ENCODE assay signal across 9 cellular contexts in the genomic region with DNA sequence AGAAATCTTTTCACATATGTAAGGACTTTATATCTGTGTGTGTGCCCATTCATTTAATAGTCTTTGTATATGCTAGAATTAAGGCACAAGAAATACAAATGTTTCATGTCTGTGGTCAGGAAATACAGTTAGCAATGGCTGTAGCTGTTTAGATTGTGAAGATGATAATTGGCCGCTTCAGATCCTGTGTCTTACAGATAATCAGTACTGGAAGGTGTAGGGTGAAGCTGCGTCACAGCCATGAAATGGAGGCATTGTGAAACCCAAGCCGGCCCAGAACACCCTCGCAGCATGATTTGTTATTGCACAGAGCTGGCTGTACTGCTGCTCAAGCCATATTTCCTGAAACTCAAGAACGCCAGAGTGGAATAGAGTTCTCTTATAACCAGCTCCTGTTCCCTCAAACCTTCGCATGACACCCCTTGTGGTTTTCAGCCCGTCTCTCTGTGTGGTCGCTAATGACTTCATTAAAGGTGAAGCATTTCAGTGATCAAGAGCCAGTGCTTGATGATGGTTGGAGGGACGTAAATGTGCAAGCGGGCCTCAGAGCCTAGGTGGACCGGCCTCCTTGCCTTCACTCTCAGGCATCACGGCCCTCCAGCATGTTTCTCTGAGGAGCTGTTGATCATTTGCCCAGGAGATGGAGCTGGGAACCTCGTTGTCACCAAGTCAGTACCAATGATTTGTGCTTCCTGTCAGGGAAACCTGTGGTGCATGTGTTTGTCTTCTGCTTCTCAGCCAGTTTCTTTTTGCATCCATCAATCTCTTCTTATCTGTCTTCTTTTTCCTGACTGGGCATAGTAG.
DNase-seq lines count a peak whose midpoint lies in the region; ATAC-seq, FAIRE-seq and TF ChIP-seq lines count a peak whose summit lies in the region.
"Had no signal": no experiment of that assay in that cellular context is flagged by ENCODE, and none has a peak within 500 bp of the region (broad histone marks: within the 10 kb centered on the region; RNA-seq: fewer than 3 reads in every experiment).

No MANE protein-coding gene starts in this region.

- TF ChIP-seq CTCF in endothelial cell (IDR thresholded peaks at IDR 0.05; ENCODE audit: unreplicated experiment): no peak
- TF ChIP-seq CTCF in H9 (conservative IDR thresholded peaks at IDR 0.05): no peak; the same call in 2 of the 3 replicates

- no peak overlapping the region for H3K4me2 ChIP-seq in H9 (ENCODE audit: insufficient read depth, insufficient read length, low read length)

- no peak overlapping the region for H2BK5ac ChIP-seq in H9 (ENCODE audit: insufficient read length, low read length)

- no peak overlapping the region for H2BK15ac ChIP-seq in H9 (ENCODE audit: low read depth, low read length)

- CTCF ChIA-PET in activated CD4-positive, alpha-beta T cell treated with anti-CD3 and anti-CD28 coated beads, Interleukin-2, amount 10 ng/mL, durations not matched to agents 7 days and 5 days (lab: Charles Lee): interaction anchor here (0.6 to 2.1 kb wide), 12 partner anchors 10 to 231 kb away, joined by 3 to 10 read pairs (median 4); partner anchors contain the start of gene IQGAP2

- H3K4me1 Mint-ChIP-seq in activated CD4-positive, alpha-beta T cell treated with anti-CD3 and anti-CD28 coated beads, Interleukin-2, amount 10 ng/mL, durations not matched to agents 7 days and 5 days: peaks cover 83% of the 10 kb centered on the region
- H3K4me1 Mint-ChIP-seq in endothelial cell (ENCODE audit: unreplicated experiment) (peaks cover 40% of the 10 kb centered on the region), H9 (peaks cover 11 to 24% of the 10 kb centered on the region in 2 experiments)

- no peak overlapping the region for H3K27ac ChIP-seq in H9 (ENCODE audit: insufficient read length, low read depth, low read length)

- no peak overlapping the region for H3K18ac ChIP-seq in H9 (ENCODE audit: insufficient read length, low read depth, low read length)

- TF ChIP-seq POLR2A in GM12891 (IDR thresholded peaks at IDR 0.05; ENCODE audit: low read depth, low read length): no peak

- H3K79me1 ChIP-seq in H9 (ENCODE audit: insufficient read depth, low read depth, low read length, poor library complexity, severe bottlenecking): no peaks in the 10 kb centered on the region

- H3K14ac ChIP-seq in H9 (ENCODE audit: insufficient read depth, low read length): no peak overlapping the region

- H4K8ac ChIP-seq in H9 (replicated peaks; ENCODE audit: insufficient read length, low read depth, low read length): no peak overlapping the region

- WGBS in H9 (ENCODE audit: extremely low coverage, insufficient read length, low lambda C conversion rate): no CpG with 5 or more reads among the region's 13 CpGs

- H2BK120ac ChIP-seq in H9 (ENCODE audit: low read depth, low read length, poor library complexity, severe bottlenecking): no peak overlapping the region

- peaks cover 13% of the 10 kb centered on the region for H3K36me3 Mint-ChIP-seq in activated CD4-positive, alpha-beta T cell treated with anti-CD3 and anti-CD28 coated beads, Interleukin-2, amount 10 ng/mL, durations not matched to agents 7 days and 5 days (ENCODE audit: low read depth)
- no peaks in the 10 kb centered on the region for H3K36me3 Mint-ChIP-seq in endothelial cell (ENCODE audit: low read depth, unreplicated experiment)
- H3K36me3 Mint-ChIP-seq in H9 (ENCODE audit: insufficient read depth in 1 of 3, low read depth in 3 of 3): no peaks in the 10 kb centered on the region

- peaks cover 11% of the 10 kb centered on the region; the same call in 1 of the 2 replicates for H3K4me1 ChIP-seq in H9 (ENCODE audit: insufficient read depth, low read length)

- H3K23ac ChIP-seq in H9 (ENCODE audit: insufficient read length, low read depth, low read length): no peak overlapping the region

- H3K56ac ChIP-seq in H9 (ENCODE audit: insufficient read length, low read depth, low read length): no peak overlapping the region

- peak; percentile 82 for FAIRE-seq in GM12891 (lab: Jason Lieb, UNC)

- no peaks in the 10 kb centered on the region for H3K27me3 Mint-ChIP-seq in activated CD4-positive, alpha-beta T cell treated with anti-CD3 and anti-CD28 coated beads, Interleukin-2, amount 10 ng/mL, durations not matched to agents 7 days and 5 days
- H3K27me3 Mint-ChIP-seq in endothelial cell (ENCODE audit: unreplicated experiment): no peaks in the 10 kb centered on the region
- no peaks in the 10 kb centered on the region for H3K27me3 Mint-ChIP-seq in H9 (ENCODE audit: low read depth)

- ATAC-seq in HG02763 (IDR thresholded peaks at IDR 0.05; ENCODE audit: unreplicated experiment) (no peak), GM21723 (IDR thresholded peaks at IDR 0.05; ENCODE audit: unreplicated experiment) (no peak)
- ATAC-seq: left colon had no signal

- POLR2A ChIA-PET in activated CD4-positive, alpha-beta T cell treated with anti-CD3 and anti-CD28 coated beads, Interleukin-2, amount 10 ng/mL, durations not matched to agents 7 days and 5 days (lab: Charles Lee): interaction anchor here (0.6 to 2.7 kb wide), 4 partner anchors 139 to 274 kb away, joined by 3 to 12 read pairs (median 4); partner anchors contain the start of gene IQGAP2

- H2BK20ac ChIP-seq in H9 (ENCODE audit: low read depth, low read length, poor library complexity, severe bottlenecking): no peak overlapping the region

- no peak overlapping the region for H2AK5ac ChIP-seq in H9 (ENCODE audit: insufficient read length, low read length)

- peak overlapping the region; percentile 66 for H3K4me3 Mint-ChIP-seq in activated CD4-positive, alpha-beta T cell treated with anti-CD3 and anti-CD28 coated beads, Interleukin-2, amount 10 ng/mL, durations not matched to agents 7 days and 5 days
- H3K4me3 Mint-ChIP-seq in endothelial cell (ENCODE audit: unreplicated experiment) (no peak overlapping the region), H9 (no peak overlapping the region)

- no peak overlapping the region for H3K9ac ChIP-seq in H9 (ENCODE audit: extremely low read depth, insufficient read length, low read length)

- H3K4ac ChIP-seq in H9 (ENCODE audit: low read depth, low read length): no peak overlapping the region

- no peaks in the 10 kb centered on the region for H3K9me3 ChIP-seq in H9 (ENCODE audit: control insufficient read depth, low read depth, low read length)

- no peak overlapping the region for H4K5ac ChIP-seq in H9 (ENCODE audit: insufficient read length, low read depth, low read length)

- no peak overlapping the region for H4K91ac ChIP-seq in H9 (ENCODE audit: insufficient read length, low read depth, low read length)

- H3K23me2 ChIP-seq in H9 (ENCODE audit: insufficient read length, low read depth, low read length, poor library complexity, severe bottlenecking): no peaks in the 10 kb centered on the region

- no peak overlapping the region for H3T11ph ChIP-seq in H9 (ENCODE audit: low read length)

- H3K27me3 ChIP-seq in H9 (ENCODE audit: insufficient read depth, low read length): no peaks in the 10 kb centered on the region

- peak overlapping the region; percentile 95 for H3K27ac Mint-ChIP-seq in activated CD4-positive, alpha-beta T cell treated with anti-CD3 and anti-CD28 coated beads, Interleukin-2, amount 10 ng/mL, durations not matched to agents 7 days and 5 days
- peak overlapping the region; percentile 50 for H3K27ac Mint-ChIP-seq in endothelial cell (ENCODE audit: unreplicated experiment)
- H3K27ac Mint-ChIP-seq in H9: peak overlapping the region in 1 of 3 experiments; percentile 36; a peak in 3 of 7 replicates

- H2BK12ac ChIP-seq in H9 (ENCODE audit: insufficient read length, low read depth, low read length): no peak overlapping the region

- no peaks in the 10 kb centered on the region for H3K9me3 Mint-ChIP-seq in activated CD4-positive, alpha-beta T cell treated with anti-CD3 and anti-CD28 coated beads, Interleukin-2, amount 10 ng/mL, durations not matched to agents 7 days and 5 days
- H3K9me3 Mint-ChIP-seq in endothelial cell (ENCODE audit: unreplicated experiment) (no peaks in the 10 kb centered on the region), H9 (no peaks in the 10 kb centered on the region)

- H2AFZ ChIP-seq in H9 (ENCODE audit: low read length): no peak overlapping the region

- H3K79me2 ChIP-seq in H9 (ENCODE audit: insufficient read depth, low read length): peaks cover 4% of the 10 kb centered on the region; the same call in 1 of the 2 replicates

- H4K20me1 ChIP-seq in H9 (ENCODE audit: control insufficient read depth, insufficient read depth, insufficient read length): no peaks in the 10 kb centered on the region

- no peak for DNase-seq in GM12891 (ENCODE audit: insufficient read length, low spot score)
- peak; percentile 63 for DNase-seq in activated CD4-positive, alpha-beta T cell treated with anti-CD3 and anti-CD28 coated beads, Interleukin-2, amount 10 ng/mL, durations not matched to agents 7 days and 5 days
- DNase-seq in endothelial cell (ENCODE audit: low spot score): no peak
- DNase-seq in stimulated activated CD4-positive, alpha-beta T cell treated with anti-CD3 and anti-CD28 coated beads, Interleukin-4, amount 100 ng/mL, for 1 hour: peak; percentile 49
- no peak for DNase-seq in SKM-1 treated with dmso at 0.1 percent for 144 hours (lab: John Stamatoyannopoulos, UW; ENCODE audit: unreplicated experiment)
- DNase-seq in H9: no peak
- DNase-seq: left colon had no signal

TF ChIP-seq in GM12891, 5 proteins besides CTCF, POLR2A, EP300 and RAD21:
- TF ChIP-seq SPI1 (IDR thresholded peaks at IDR 0.05; ENCODE audit: low read depth, low read length) (no peak), POU2F2 (IDR thresholded peaks at IDR 0.05; ENCODE audit: low read depth, low read length) (no peak), POLR2AphosphoS5 (IDR thresholded peaks at IDR 0.05; ENCODE audit: low read depth, low read length) (no peak), PAX5 (IDR thresholded peaks at IDR 0.05; ENCODE audit: insufficient read depth, low read length, severe bottlenecking) (no peak), TAF1 (IDR thresholded peaks at IDR 0.05; ENCODE audit: low read depth, low read length) (no peak)

Comparison
In these comparisons a context has a peak if more than half of its experiments do, and no peak if none do; other contexts are left out.
1. DNase-seq: peak in activated CD4-positive, alpha-beta T cell treated with anti-CD3 and anti-CD28 coated beads, Interleukin-2, amount 10 ng/mL, durations not matched to agents 7 days and 5 days (single experiment) and stimulated activated CD4-positive, alpha-beta T cell treated with anti-CD3 and anti-CD28 coated beads, Interleukin-4, amount 100 ng/mL, for 1 hour (single experiment); none in GM12891 (single experiment), endothelial cell (single experiment), SKM-1 treated with dmso at 0.1 percent for 144 hours (single experiment) and H9 (single experiment).